In genomic region chr1:28437924-28438699, GRCh38 we compare ENCODE assay signal across 8 cellular contexts.
A peak's percentile ranks its signal among the peaks of the same experiment; 100 is the strongest.
DNase-seq lines count a peak whose midpoint lies in the region; ATAC-seq and TF ChIP-seq lines count a peak whose summit lies in the region.

No MANE protein-coding gene starts in this region.

- CTCF ChIA-PET in activated CD4-positive, alpha-beta T cell treated with anti-CD3 and anti-CD28 coated beads for 36 hours (lab: Charles Lee), result interaction anchor here (1.4 kb wide), 1 partner anchor 12 kb away, joined by 3 read pairs; no protein-coding TSS in a partner anchor
- CTCF ChIA-PET in activated CD4-positive, alpha-beta memory T cell treated with anti-CD3 and anti-CD28 coated beads for 36 hours (lab: Charles Lee), result interaction anchor here (1.1 kb wide), 1 partner anchor 12 kb away, joined by 3 read pairs; no protein-coding TSS in a partner anchor
- CTCF ChIA-PET in OCI-LY7 (lab: Charles Lee; ENCODE audit: unreplicated experiment), result no interaction called here

- H3K27ac Mint-ChIP-seq in activated CD4-positive, alpha-beta T cell treated with anti-CD3 and anti-CD28 coated beads for 36 hours, result peak overlapping the region; percentile 58
- no peak overlapping the region for H3K27ac Mint-ChIP-seq in activated CD4-positive, alpha-beta memory T cell treated with anti-CD3 and anti-CD28 coated beads for 36 hours

- BruUV-seq in OCI-LY7 (replicated peaks; lab: Mats Ljungman, UMichigan), result no TSS peak

- H3K4me3 Mint-ChIP-seq in activated CD4-positive, alpha-beta T cell treated with anti-CD3 and anti-CD28 coated beads for 36 hours, result peak overlapping the region; percentile 20
- H3K4me3 Mint-ChIP-seq in activated CD4-positive, alpha-beta memory T cell treated with anti-CD3 and anti-CD28 coated beads for 36 hours, result no peak overlapping the region

- H3K27ac ChIP-seq in OCI-LY7 (ENCODE audit: low read depth, low read length, poor library complexity, severe bottlenecking), result no peak overlapping the region

- intact Hi-C loops in activated CD4-positive, alpha-beta T cell treated with anti-CD3 and anti-CD28 coated beads for 36 hours (cut with DNase I, micrococcal nuclease), result no loop called here
- intact Hi-C loops in activated CD4-positive, alpha-beta memory T cell treated with anti-CD3 and anti-CD28 coated beads for 36 hours (cut with micrococcal nuclease), result loop anchor here (2.0 kb wide), 1 partner anchor 17 kb away; no protein-coding TSS in a partner anchor
- intact Hi-C loops in OCI-LY7 (cut with micrococcal nuclease; ENCODE audit: unreplicated experiment), result no loop called here

- no peaks in the 10 kb centered on the region for H3K4me1 ChIP-seq in OCI-LY7 (ENCODE audit: insufficient read depth, low read length, poor library complexity, severe bottlenecking)

- POLR2A ChIA-PET in activated CD4-positive, alpha-beta T cell treated with anti-CD3 and anti-CD28 coated beads for 36 hours (lab: Charles Lee), result interaction anchor here (0.5 to 1.0 kb wide), 2 partner anchors 12 to 145 kb away, joined by 3 to 5 read pairs; no protein-coding TSS in a partner anchor
- POLR2A ChIA-PET in activated CD4-positive, alpha-beta memory T cell treated with anti-CD3 and anti-CD28 coated beads for 36 hours (lab: Charles Lee), result no interaction called here
- POLR2A ChIA-PET in OCI-LY7 (lab: Charles Lee), result interaction anchor here (0.7 kb wide), 1 partner anchor 35 kb away, joined by 3 read pairs; no protein-coding TSS in a partner anchor

- H3K9me3 ChIP-seq in OCI-LY7 (ENCODE audit: low read length), result no peaks in the 10 kb centered on the region

- H2AFZ ChIP-seq in OCI-LY7 (ENCODE audit: low read length), result no peak overlapping the region

- no peaks in the 10 kb centered on the region for H3K27me3 Mint-ChIP-seq in activated CD4-positive, alpha-beta T cell treated with anti-CD3 and anti-CD28 coated beads for 36 hours
- H3K27me3 Mint-ChIP-seq in activated CD4-positive, alpha-beta memory T cell treated with anti-CD3 and anti-CD28 coated beads for 36 hours, result no peaks in the 10 kb centered on the region

- peaks cover 25% of the 10 kb centered on the region for H3K4me1 Mint-ChIP-seq in activated CD4-positive, alpha-beta T cell treated with anti-CD3 and anti-CD28 coated beads for 36 hours
- H3K4me1 Mint-ChIP-seq in activated CD4-positive, alpha-beta memory T cell treated with anti-CD3 and anti-CD28 coated beads for 36 hours (ENCODE audit: low read depth), result peaks cover 21% of the 10 kb centered on the region

- H3K4me3 ChIP-seq in OCI-LY7 (ENCODE audit: low read depth, low read length, poor library complexity, severe bottlenecking), result no peak overlapping the region

- H3K36me3 ChIP-seq in OCI-LY7 (ENCODE audit: insufficient read depth, low read length), result no peaks in the 10 kb centered on the region

- no peaks in the 10 kb centered on the region for H3K9me2 ChIP-seq in OCI-LY7 (ENCODE audit: insufficient read depth, low read length)

- no peaks in the 10 kb centered on the region for H3K9me3 Mint-ChIP-seq in activated CD4-positive, alpha-beta T cell treated with anti-CD3 and anti-CD28 coated beads for 36 hours (ENCODE audit: low read depth)
- no peaks in the 10 kb centered on the region for H3K9me3 Mint-ChIP-seq in activated CD4-positive, alpha-beta memory T cell treated with anti-CD3 and anti-CD28 coated beads for 36 hours

- peak; percentile 78 for ATAC-seq in activated CD4-positive, alpha-beta T cell treated with anti-CD3 and anti-CD28 coated beads for 36 hours

- peak; percentile 32 for DNase-seq in activated CD4-positive, alpha-beta T cell treated with anti-CD3 and anti-CD28 coated beads for 36 hours
- DNase-seq in activated CD4-positive, alpha-beta T cell treated with anti-CD3 and anti-CD28 coated beads for 1 hour, result no peak
- DNase-seq in Kasumi-1 (lab: John Stamatoyannopoulos, UW) (peak; percentile 96 to 97), globus pallidus (ENCODE audit: low spot score) (peak; percentile 15), occipital lobe (lab: John Stamatoyannopoulos, UW) (peak; percentile 36), OCI-LY7 (ENCODE audit: low spot score) (no peak), NCI-H128 (lab: John Stamatoyannopoulos, UW; ENCODE audit: unreplicated experiment) (no peak)
- peak; percentile 18 for DNase-seq in activated CD4-positive, alpha-beta memory T cell treated with anti-CD3 and anti-CD28 coated beads for 36 hours

- no peak for TF ChIP-seq CTCF in OCI-LY7 (conservative IDR thresholded peaks at IDR 0.05; ENCODE audit: low read length)

- H3K36me3 Mint-ChIP-seq in activated CD4-positive, alpha-beta T cell treated with anti-CD3 and anti-CD28 coated beads for 36 hours (ENCODE audit: low read depth), result peaks cover 2% of the 10 kb centered on the region
- H3K36me3 Mint-ChIP-seq in activated CD4-positive, alpha-beta memory T cell treated with anti-CD3 and anti-CD28 coated beads for 36 hours, result no peaks in the 10 kb centered on the region

- H4K20me1 ChIP-seq in OCI-LY7 (ENCODE audit: insufficient read depth, low read length), result no peaks in the 10 kb centered on the region

- no peak overlapping the region for H3K4me2 ChIP-seq in OCI-LY7 (ENCODE audit: low read length)

- H3K79me2 ChIP-seq in OCI-LY7 (ENCODE audit: insufficient read depth, low read depth, low read length), result no peaks in the 10 kb centered on the region

Comparison
In these comparisons a context has a peak if more than half of its experiments do, and no peak if none do; other contexts are left out.
1. DNase-seq: peak in activated CD4-positive, alpha-beta T cell treated with anti-CD3 and anti-CD28 coated beads for 36 hours (single experiment), Kasumi-1 (2 of 2), activated CD4-positive, alpha-beta memory T cell treated with anti-CD3 and anti-CD28 coated beads for 36 hours (single experiment), globus pallidus (single experiment) and occipital lobe (single experiment); none in activated CD4-positive, alpha-beta T cell treated with anti-CD3 and anti-CD28 coated beads for 1 hour (single experiment), OCI-LY7 (single experiment) and NCI-H128 (single experiment).